ENCODE assay signal across 8 cellular contexts in the genomic region with DNA sequence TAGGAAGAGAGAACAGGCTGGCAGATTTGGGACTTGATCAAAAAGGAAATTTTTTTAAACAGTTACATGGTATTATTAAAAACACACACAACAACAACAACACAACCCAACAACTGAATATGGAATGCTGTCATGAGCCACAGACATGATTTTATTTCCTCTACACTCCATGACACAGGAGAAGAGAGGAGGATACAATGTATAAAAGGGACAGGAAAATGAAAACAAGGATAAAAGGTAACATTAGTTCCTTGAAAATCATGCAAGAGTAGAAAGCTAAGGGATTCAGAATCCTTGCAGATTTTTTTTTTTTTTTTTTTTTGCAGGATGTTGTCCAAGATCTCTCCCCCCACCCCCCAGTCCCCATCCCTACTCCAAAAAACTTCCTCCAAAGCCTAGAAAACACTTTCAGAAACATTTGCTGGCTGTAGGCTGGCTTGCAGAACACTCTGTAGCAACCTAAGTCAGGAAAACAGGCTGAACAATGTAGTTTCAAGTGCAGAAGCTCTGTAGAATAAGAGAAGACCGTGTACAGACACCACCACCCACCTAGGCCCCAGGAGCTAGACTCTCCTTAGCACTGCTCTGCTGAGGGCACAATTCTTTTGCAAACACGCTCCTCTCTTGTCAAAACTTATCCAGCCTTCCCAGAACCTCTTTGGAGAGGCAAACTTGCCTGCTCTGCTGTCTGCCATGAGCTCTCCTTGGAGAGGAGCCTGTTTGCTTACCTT. TPM values are rescaled to one million over a fixed set of nuclear protein-coding genes. Genes with fewer than 3 reads are reported as not detected.
DNase-seq lines count a peak whose midpoint lies in the region; ATAC-seq and TF ChIP-seq lines count a peak whose summit lies in the region.

No MANE protein-coding gene starts in this region.

- intact Hi-C loops in activated T-helper 1 cell treated with anti-CD3 and anti-CD28 coated beads, Interleukin-12 subunit alpha, Interleukin-12 subunit beta, Interleukin-2, Interleukin-4 antibody, amounts not matched to agents 30 ng/mL and 10 ng/mL and 1 ng/mL, durations not matched to agents 14 hours and 24 hours and 36 hours (cut with micrococcal nuclease), result loop anchor here (1.0 to 2.0 kb wide), 6 partner anchors 38 to 667 kb away; partner anchors contain the start of gene TP53RK
- intact Hi-C loops in spleen (cut with DNase I; ENCODE audit: low total_unique reads), result no loop called here

- no peaks in the 10 kb centered on the region for H3K27me3 ChIP-seq in hepatocyte
- no peaks in the 10 kb centered on the region for H3K27me3 ChIP-seq in spleen (replicated peaks in 1 of 7)

- no peak for TF ChIP-seq POLR2A in spleen (IDR thresholded peaks at IDR 0.05)

- no peaks in the 10 kb centered on the region for H3K9me3 Mint-ChIP-seq in activated T-helper 1 cell treated with anti-CD3 and anti-CD28 coated beads, Interleukin-12 subunit alpha, Interleukin-12 subunit beta, Interleukin-2, Interleukin-4 antibody, amounts not matched to agents 30 ng/mL and 10 ng/mL and 1 ng/mL, durations not matched to agents 14 hours and 24 hours and 36 hours

- peak overlapping the region; percentile 80 for H3K4me2 ChIP-seq in hepatocyte

- no peak for DNase-seq in activated T-helper 1 cell treated with anti-CD3 and anti-CD28 coated beads, Interleukin-12 subunit alpha, Interleukin-12 subunit beta, Interleukin-2, Interleukin-4 antibody, amounts not matched to agents 30 ng/mL and 10 ng/mL and 1 ng/mL, durations not matched to agents 14 hours and 24 hours and 36 hours (ENCODE audit: low spot score)
- DNase-seq in hepatocyte (ENCODE audit: low spot score) (no peak), spleen (peak; percentile 41), SK-N-DZ (ENCODE audit: low spot score) (no peak)

- 5% methylated on average over 2 of the region's 2 CpGs for WGBS in hepatocyte (ENCODE audit: low lambda C conversion rate, missing lambda C conversion rate)
- 9 to 32% (median 14%) methylated on average over 2 of the region's 2 CpGs for WGBS in spleen, 5 donors

- peak overlapping the region; percentile 92 for H3K4me3 Mint-ChIP-seq in activated T-helper 1 cell treated with anti-CD3 and anti-CD28 coated beads, Interleukin-12 subunit alpha, Interleukin-12 subunit beta, Interleukin-2, Interleukin-4 antibody, amounts not matched to agents 30 ng/mL and 10 ng/mL and 1 ng/mL, durations not matched to agents 14 hours and 24 hours and 36 hours

- ATAC-seq in GM19328 (IDR thresholded peaks at IDR 0.05; ENCODE audit: unreplicated experiment) (no peak), GM21381 (IDR thresholded peaks at IDR 0.05; ENCODE audit: unreplicated experiment) (no peak)

- H3K4me1 ChIP-seq in hepatocyte (ENCODE audit: insufficient read depth), result peaks cover 94% of the 10 kb centered on the region
- peaks cover 82 to 100% (median 99%) of the 10 kb centered on the region in 6 donors for H3K4me1 ChIP-seq in spleen

- no peaks in the 10 kb centered on the region for H3K9me2 ChIP-seq in hepatocyte (replicated peaks; ENCODE audit: insufficient read depth)

- H3K27ac ChIP-seq in C4-2B, result peak overlapping the region; percentile 98
- peak overlapping the region; percentile 80 for H3K27ac ChIP-seq in KOPT-K1 (ENCODE audit: low read depth, low read length, poor library complexity, severe bottlenecking)
- H3K27ac ChIP-seq in hepatocyte, result peak overlapping the region; percentile 100
- H3K27ac ChIP-seq in spleen, result peak overlapping the region; percentile 96 to 99 (median 98)

- no peak overlapping the region for H2AFZ ChIP-seq in hepatocyte

- H3K79me2 ChIP-seq in hepatocyte, result peaks cover 58% of the 10 kb centered on the region

- no peaks in the 10 kb centered on the region for H4K20me1 ChIP-seq in hepatocyte (ENCODE audit: insufficient read depth, poor library complexity, severe bottlenecking)

- no peaks in the 10 kb centered on the region for H3K4me1 Mint-ChIP-seq in activated T-helper 1 cell treated with anti-CD3 and anti-CD28 coated beads, Interleukin-12 subunit alpha, Interleukin-12 subunit beta, Interleukin-2, Interleukin-4 antibody, amounts not matched to agents 30 ng/mL and 10 ng/mL and 1 ng/mL, durations not matched to agents 14 hours and 24 hours and 36 hours (ENCODE audit: low read depth)

- peaks cover 26% of the 10 kb centered on the region; the same call in 1 of the 2 replicates for H3K36me3 ChIP-seq in KOPT-K1 (ENCODE audit: insufficient read depth, low read length)
- no peaks in the 10 kb centered on the region for H3K36me3 ChIP-seq in hepatocyte (replicated peaks; ENCODE audit: insufficient read depth, low read depth)
- H3K36me3 ChIP-seq in spleen, result no peaks in the 10 kb centered on the region

- H3K36me3 Mint-ChIP-seq in activated T-helper 1 cell treated with anti-CD3 and anti-CD28 coated beads, Interleukin-12 subunit alpha, Interleukin-12 subunit beta, Interleukin-2, Interleukin-4 antibody, amounts not matched to agents 30 ng/mL and 10 ng/mL and 1 ng/mL, durations not matched to agents 14 hours and 24 hours and 36 hours (ENCODE audit: low read depth), result peaks cover 20% of the 10 kb centered on the region

- peak overlapping the region; percentile 95 for H3K27ac Mint-ChIP-seq in activated T-helper 1 cell treated with anti-CD3 and anti-CD28 coated beads, Interleukin-12 subunit alpha, Interleukin-12 subunit beta, Interleukin-2, Interleukin-4 antibody, amounts not matched to agents 30 ng/mL and 10 ng/mL and 1 ng/mL, durations not matched to agents 14 hours and 24 hours and 36 hours

- no peaks in the 10 kb centered on the region for H3K9me3 ChIP-seq in KOPT-K1 (ENCODE audit: insufficient read depth, low read length, poor library complexity, severe bottlenecking)
- no peaks in the 10 kb centered on the region for H3K9me3 ChIP-seq in hepatocyte (ENCODE audit: low read depth)
- H3K9me3 ChIP-seq in spleen, result no peaks in the 10 kb centered on the region

- TF ChIP-seq CTCF in C4-2B (conservative IDR thresholded peaks at IDR 0.05), result no peak
- TF ChIP-seq CTCF in hepatocyte (IDR thresholded peaks at IDR 0.05; ENCODE audit: poor library complexity), result no peak
- TF ChIP-seq CTCF in spleen (IDR thresholded peaks at IDR 0.05 in 8 of 11, conservative IDR thresholded peaks at IDR 0.05 in 3 of 11), result no peak

- H3K4me3 ChIP-seq in hepatocyte (no peak overlapping the region), spleen (peak overlapping the region; percentile 9 to 62 (median 20))

- H3K27me3 Mint-ChIP-seq in activated T-helper 1 cell treated with anti-CD3 and anti-CD28 coated beads, Interleukin-12 subunit alpha, Interleukin-12 subunit beta, Interleukin-2, Interleukin-4 antibody, amounts not matched to agents 30 ng/mL and 10 ng/mL and 1 ng/mL, durations not matched to agents 14 hours and 24 hours and 36 hours (ENCODE audit: insufficient read depth), result no peaks in the 10 kb centered on the region

RNA-seq across cellular contexts. Expression of gene ZMYND8, which starts 0.8 kb away (rescaled TPM):
- total RNA-seq in activated T-helper 1 cell treated with anti-CD3 and anti-CD28 coated beads, Interleukin-12 subunit alpha, Interleukin-12 subunit beta, Interleukin-2, Interleukin-4 antibody, amounts not matched to agents 30 ng/mL and 10 ng/mL and 1 ng/mL, durations not matched to agents 14 hours and 24 hours and 36 hours, result 42.6 and 43.3 TPM in 2 replicates
- total RNA-seq in hepatocyte, result 28.9 and 30.3 TPM in 2 replicates
- polyA plus RNA-seq in hepatocyte, result 34.3 and 43.1 TPM in 2 replicates
- 10 to 100 TPM; 30.3 to 64.0 (median 56.0) TPM for total RNA-seq in spleen
- 10 to 100 TPM; 12.5 to 16.8 (median 15.6) TPM for polyA plus RNA-seq in spleen
- polyA plus RNA-seq in SK-N-DZ (2014; cell fraction: cytosol; rRNA removed), result 44.5 and 55.5 TPM in 2 replicates
- polyA plus RNA-seq in SK-N-DZ (2014; cell fraction: nucleus; rRNA removed), result 49.4 and 91.3 TPM in 2 replicates
